Comparison of ENCODE assay signal across 20 cellular contexts in genomic region chr9:135060461-135061116, GRCh38. TPM values are rescaled to one million over a fixed set of nuclear protein-coding genes. Genes with fewer than 3 reads are reported as not detected.
DNase-seq lines count a peak whose midpoint lies in the region; ATAC-seq and TF ChIP-seq lines count a peak whose summit lies in the region.
"Had no signal": no experiment of that assay in that cellular context is flagged by ENCODE, and none has a peak within 500 bp of the region (broad histone marks: within the 10 kb centered on the region; RNA-seq: fewer than 3 reads in every experiment).

No MANE protein-coding gene starts in this region.

- H3K36me3 Mint-ChIP-seq in H9 (ENCODE audit: insufficient read depth in 1 of 3, low read depth in 3 of 3) (peaks cover 5 to 19% (median 8%) of the 10 kb centered on the region in 3 experiments), glutamatergic neuron (ENCODE audit: unreplicated experiment) (peaks cover 20% of the 10 kb centered on the region)
- peaks cover 3% of the 10 kb centered on the region for H3K36me3 Mint-ChIP-seq in activated naive CD4-positive, alpha-beta T cell treated with anti-CD3 and anti-CD28 coated beads for 36 hours (ENCODE audit: low read depth)
- peaks cover 0 to 12% (median 0%) of the 10 kb centered on the region in 5 donors for H3K36me3 Mint-ChIP-seq in naive thymus-derived CD4-positive, alpha-beta T cell
- H3K36me3 Mint-ChIP-seq: CD8-positive, alpha-beta memory T cell had no signal

- H3K9me3 ChIP-seq in H9 (ENCODE audit: control insufficient read depth, low read depth, low read length) (peaks cover 3% of the 10 kb centered on the region), sigmoid colon (no peaks in the 10 kb centered on the region)
- H3K9me3 ChIP-seq in naive thymus-derived CD4-positive, alpha-beta T cell (ENCODE audit: control insufficient read depth in 2 of 3, low read length in 3 of 3): peaks cover 0 to 8% (median 0%) of the 10 kb centered on the region in 3 experiments

- no peak overlapping the region for H4K91ac ChIP-seq in H9 (ENCODE audit: insufficient read length, low read depth, low read length)

- H4K8ac ChIP-seq in H9 (replicated peaks; ENCODE audit: insufficient read length, low read depth, low read length): no peak overlapping the region

- H3K27me3 ChIP-seq in H9 (ENCODE audit: insufficient read depth, low read length) (no peaks in the 10 kb centered on the region), sigmoid colon (peaks cover 0 to 25% (median 6%) of the 10 kb centered on the region in 3 donors)
- H3K27me3 ChIP-seq in naive thymus-derived CD4-positive, alpha-beta T cell (ENCODE audit: control insufficient read depth in 2 of 2, insufficient read depth in 2 of 2, low read length in 2 of 2): no peaks in the 10 kb centered on the region

- ATAC-seq in HG03378 (IDR thresholded peaks at IDR 0.05; ENCODE audit: unreplicated experiment): no peak
- ATAC-seq in naive thymus-derived CD4-positive, alpha-beta T cell: no peak
- ATAC-seq: HepG2 had no signal

- DNase-seq in NCI-H2171 treated with DMSO at 0.1 percent for 48 hours (lab: John Stamatoyannopoulos, UW) (peak; percentile 13), NCI-H2171 (lab: John Stamatoyannopoulos, UW) (no peak), H9 (peak; percentile 10), glutamatergic neuron (peak; percentile 3), sigmoid colon (peak; percentile 25)
- no peak for DNase-seq in activated naive CD4-positive, alpha-beta T cell treated with anti-CD3 and anti-CD28 coated beads for 36 hours
- DNase-seq in naive thymus-derived CD4-positive, alpha-beta T cell: no peak
- DNase-seq: CD8-positive, alpha-beta memory T cell; DMS79 treated with DMSO at 0.1 percent for 48 hours; GM23248; KG1; NCI-H1048; NCI-H146; NCI-H2081; NCI-H226; NCI-H524 treated with DMSO at 0.1 percent for 48 hours; Right ventricle myocardium superior had no signal

- H3K4ac ChIP-seq in H9 (ENCODE audit: low read depth, low read length): no peak overlapping the region

- no peaks in the 10 kb centered on the region for H3K23me2 ChIP-seq in H9 (ENCODE audit: insufficient read length, low read depth, low read length, poor library complexity, severe bottlenecking)

- no peak for TF ChIP-seq EP300 in sigmoid colon (IDR thresholded peaks at IDR 0.05)

- H3K4me2 ChIP-seq in H9 (ENCODE audit: insufficient read depth, insufficient read length, low read length): no peak overlapping the region

- WGBS in H9 (ENCODE audit: extremely low coverage, insufficient read length, low lambda C conversion rate): no CpG with 5 or more reads among the region's 5 CpGs
- 44 to 46% methylated on average over 5 of the region's 5 CpGs for WGBS in sigmoid colon, 2 donors

- no peaks in the 10 kb centered on the region for H3K36me3 ChIP-seq in sigmoid colon
- H3K36me3 ChIP-seq in naive thymus-derived CD4-positive, alpha-beta T cell (ENCODE audit: control insufficient read depth in 2 of 3, insufficient read depth in 3 of 3, low read length in 3 of 3): no peaks in the 10 kb centered on the region

- H4K5ac ChIP-seq in H9 (ENCODE audit: insufficient read length, low read depth, low read length): no peak overlapping the region

- no peaks in the 10 kb centered on the region for H4K20me1 ChIP-seq in H9 (ENCODE audit: control insufficient read depth, insufficient read depth, insufficient read length)

- no peaks in the 10 kb centered on the region for H3K79me1 ChIP-seq in H9 (ENCODE audit: insufficient read depth, low read depth, low read length, poor library complexity, severe bottlenecking)

- H2AK5ac ChIP-seq in H9 (ENCODE audit: insufficient read length, low read length): no peak overlapping the region

- H3K23ac ChIP-seq in H9 (ENCODE audit: insufficient read length, low read depth, low read length): no peak overlapping the region

- H3K27ac ChIP-seq in H9 (ENCODE audit: insufficient read length, low read depth, low read length) (no peak overlapping the region), sigmoid colon (no peak overlapping the region)
- H3K27ac ChIP-seq in naive thymus-derived CD4-positive, alpha-beta T cell (ENCODE audit: low read depth, low read length): no peak overlapping the region
- H3K27ac ChIP-seq: 22Rv1, GM23248 had no signal

- no peak overlapping the region for H3T11ph ChIP-seq in H9 (ENCODE audit: low read length)

- H3K4me3 Mint-ChIP-seq in H9 (no peak overlapping the region), glutamatergic neuron (ENCODE audit: unreplicated experiment) (no peak overlapping the region)
- no peak overlapping the region for H3K4me3 Mint-ChIP-seq in activated naive CD4-positive, alpha-beta T cell treated with anti-CD3 and anti-CD28 coated beads for 36 hours
- H3K4me3 Mint-ChIP-seq in naive thymus-derived CD4-positive, alpha-beta T cell: peak overlapping the region in 1 of 10 donors; percentile 13
- H3K4me3 Mint-ChIP-seq: CD8-positive, alpha-beta memory T cell had no signal

- no peak overlapping the region for H2BK15ac ChIP-seq in H9 (ENCODE audit: low read depth, low read length)

- H2BK12ac ChIP-seq in H9 (ENCODE audit: insufficient read length, low read depth, low read length): no peak overlapping the region

- H2BK120ac ChIP-seq in H9 (ENCODE audit: low read depth, low read length, poor library complexity, severe bottlenecking): no peak overlapping the region

- H3K27ac Mint-ChIP-seq in H9 (no peak overlapping the region), glutamatergic neuron (ENCODE audit: unreplicated experiment) (no peak overlapping the region)
- H3K27ac Mint-ChIP-seq in activated naive CD4-positive, alpha-beta T cell treated with anti-CD3 and anti-CD28 coated beads for 36 hours: no peak overlapping the region
- H3K27ac Mint-ChIP-seq in naive thymus-derived CD4-positive, alpha-beta T cell: no peak overlapping the region

- no peak overlapping the region for H2AFZ ChIP-seq in H9 (ENCODE audit: low read length)
- H2AFZ ChIP-seq: GM23248 had no signal

- H3K79me2 ChIP-seq in H9 (ENCODE audit: insufficient read depth, low read length): no peaks in the 10 kb centered on the region

- H3K9ac ChIP-seq in H9 (ENCODE audit: extremely low read depth, insufficient read length, low read length): no peak overlapping the region
- H3K9ac ChIP-seq: GM23248 had no signal

- no peak overlapping the region for H3K14ac ChIP-seq in H9 (ENCODE audit: insufficient read depth, low read length)

- no peak overlapping the region for H2BK20ac ChIP-seq in H9 (ENCODE audit: low read depth, low read length, poor library complexity, severe bottlenecking)

- intact Hi-C loops in sigmoid colon (cut with DNase I): no loop called here
- intact Hi-C loops in activated naive CD4-positive, alpha-beta T cell treated with anti-CD3 and anti-CD28 coated beads for 36 hours (cut with micrococcal nuclease): no loop called here
- intact Hi-C loops in naive thymus-derived CD4-positive, alpha-beta T cell (cut with micrococcal nuclease): no loop called here

- H3K27me3 Mint-ChIP-seq in H9 (ENCODE audit: low read depth) (peaks cover 41% of the 10 kb centered on the region), glutamatergic neuron (ENCODE audit: unreplicated experiment) (no peaks in the 10 kb centered on the region)
- H3K27me3 Mint-ChIP-seq in activated naive CD4-positive, alpha-beta T cell treated with anti-CD3 and anti-CD28 coated beads for 36 hours (ENCODE audit: low read depth): peaks cover 13% of the 10 kb centered on the region
- peaks cover 3 to 31% (median 20%) of the 10 kb centered on the region in 5 donors for H3K27me3 Mint-ChIP-seq in naive thymus-derived CD4-positive, alpha-beta T cell

- no peaks in the 10 kb centered on the region for H3K4me1 ChIP-seq in H9 (ENCODE audit: insufficient read depth, low read length)
- H3K4me1 ChIP-seq in sigmoid colon: no peaks in the 10 kb centered on the region
- no peaks in the 10 kb centered on the region for H3K4me1 ChIP-seq in naive thymus-derived CD4-positive, alpha-beta T cell (ENCODE audit: control insufficient read depth in 2 of 2, insufficient read depth in 2 of 2, low read length in 2 of 2)

- CTCF ChIA-PET in activated naive CD4-positive, alpha-beta T cell treated with anti-CD3 and anti-CD28 coated beads for 36 hours (lab: Charles Lee): no interaction called here
- CTCF ChIA-PET in naive thymus-derived CD4-positive, alpha-beta T cell (lab: Charles Lee): no interaction called here

- H3K4me1 Mint-ChIP-seq in H9: no peaks in the 10 kb centered on the region
- H3K4me1 Mint-ChIP-seq in glutamatergic neuron (ENCODE audit: low read depth, unreplicated experiment): no peaks in the 10 kb centered on the region
- H3K4me1 Mint-ChIP-seq in activated naive CD4-positive, alpha-beta T cell treated with anti-CD3 and anti-CD28 coated beads for 36 hours (ENCODE audit: low read depth): no peaks in the 10 kb centered on the region
- no peaks in the 10 kb centered on the region for H3K4me1 Mint-ChIP-seq in naive thymus-derived CD4-positive, alpha-beta T cell
- H3K4me1 Mint-ChIP-seq: CD8-positive, alpha-beta memory T cell had no signal

- H3K18ac ChIP-seq in H9 (ENCODE audit: insufficient read length, low read depth, low read length): no peak overlapping the region

- no peak overlapping the region for H3K4me3 ChIP-seq in sigmoid colon
- no peak overlapping the region for H3K4me3 ChIP-seq in naive thymus-derived CD4-positive, alpha-beta T cell (ENCODE audit: low read length)
- H3K4me3 ChIP-seq: GM23248 had no signal

- no peak for TF ChIP-seq POLR2A in sigmoid colon (IDR thresholded peaks at IDR 0.05)

- H2BK5ac ChIP-seq in H9 (ENCODE audit: insufficient read length, low read length): no peak overlapping the region

- POLR2A ChIA-PET in naive thymus-derived CD4-positive, alpha-beta T cell (lab: Charles Lee): no interaction called here

- H3K9me3 Mint-ChIP-seq in H9: peaks cover 24 to 31% of the 10 kb centered on the region in 2 experiments
- H3K9me3 Mint-ChIP-seq in glutamatergic neuron (ENCODE audit: unreplicated experiment): peaks cover 17% of the 10 kb centered on the region
- peaks cover 21% of the 10 kb centered on the region for H3K9me3 Mint-ChIP-seq in activated naive CD4-positive, alpha-beta T cell treated with anti-CD3 and anti-CD28 coated beads for 36 hours
- peaks cover 0 to 32% (median 11%) of the 10 kb centered on the region in 11 donors for H3K9me3 Mint-ChIP-seq in naive thymus-derived CD4-positive, alpha-beta T cell

- TF ChIP-seq CTCF in H9 (conservative IDR thresholded peaks at IDR 0.05) (no peak), glutamatergic neuron (IDR thresholded peaks at IDR 0.05; ENCODE audit: partially characterized antibody, unreplicated experiment) (no peak), sigmoid colon (IDR thresholded peaks at IDR 0.05) (no peak)

- no peak overlapping the region for H3K56ac ChIP-seq in H9 (ENCODE audit: insufficient read length, low read depth, low read length)

RNA-seq across cellular contexts. Expression of gene OLFM1, which starts 26.9 kb away (rescaled TPM):
- 34.1 and 36.8 TPM in 2 replicates for total RNA-seq in H9 (2021)
- 387 TPM for total RNA-seq in glutamatergic neuron (ENCODE audit: unreplicated experiment)
- 10 to 100 TPM; 13.3 to 19.3 (median 17.2) TPM for total RNA-seq in sigmoid colon
- 10 to 100 TPM in 1 of 3 donors, 1 to 10 TPM in 2; 1.2 to 13.6 (median 4.2) TPM for polyA plus RNA-seq in sigmoid colon
- not detected for total RNA-seq in activated naive CD4-positive, alpha-beta T cell treated with anti-CD3 and anti-CD28 coated beads for 36 hours
- total RNA-seq in naive thymus-derived CD4-positive, alpha-beta T cell: 1 to 10 TPM in 2 of 5 experiments, under 1 TPM in 2, not detected in 1; 0.19 to 2.1 (median 0.87) TPM
- not detected for polyA plus RNA-seq in naive thymus-derived CD4-positive, alpha-beta T cell
- total RNA-seq: CD8-positive, alpha-beta memory T cell; HepG2 had no signal
- polyA plus RNA-seq: CD8-positive, alpha-beta memory T cell; HepG2 had no signal

Comparison
In these comparisons a context has a peak if more than half of its experiments do, and no peak if none do; other contexts are left out.
1. DNase-seq: peak in NCI-H2171 treated with DMSO at 0.1 percent for 48 hours (single experiment), H9 (single experiment), glutamatergic neuron (single experiment) and sigmoid colon (single experiment); none in NCI-H2171 (single experiment), activated naive CD4-positive, alpha-beta T cell treated with anti-CD3 and anti-CD28 coated beads for 36 hours (single experiment) and naive thymus-derived CD4-positive, alpha-beta T cell (0 of 9).
2. RNA of gene OLFM1, which starts 26.9 kb away (total RNA-seq): 387 TPM in glutamatergic neuron (single experiment); 34.1 to 36.8 TPM in H9, 13.3 to 19.3 TPM in sigmoid colon, 0.19 to 2.1 TPM in naive thymus-derived CD4-positive, alpha-beta T cell and not detected in activated naive CD4-positive, alpha-beta T cell treated with anti-CD3 and anti-CD28 coated beads for 36 hours; every median in the first group is over 10 times any median in the second.